Comparison of ENCODE assay signal across 16 cellular contexts in the genomic region with DNA sequence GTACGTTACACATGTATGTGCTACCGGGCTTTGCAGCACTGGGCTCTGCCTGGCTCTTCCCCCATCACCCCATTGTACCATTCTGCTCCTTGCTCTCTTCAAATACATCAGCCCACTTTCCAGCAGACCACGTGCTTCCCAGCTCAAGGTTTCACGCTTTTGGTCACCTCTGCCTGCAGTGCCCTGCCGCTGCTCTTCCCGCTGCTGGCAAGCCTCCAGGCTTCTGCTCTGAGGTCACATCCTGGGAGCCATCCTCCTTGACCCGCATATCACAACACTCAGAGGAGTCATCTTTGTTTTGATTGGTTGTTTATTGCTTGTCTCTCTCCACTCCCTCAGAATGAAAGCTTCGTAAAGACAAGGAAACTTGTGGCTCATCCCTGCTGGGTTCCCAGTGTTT. TPM values are rescaled to one million over a fixed set of nuclear protein-coding genes. Genes with fewer than 3 reads are reported as not detected.
DNase-seq lines count a peak whose midpoint lies in the region; ATAC-seq and TF ChIP-seq lines count a peak whose summit lies in the region.
"Had no signal": no experiment of that assay in that cellular context is flagged by ENCODE, and none has a peak within 500 bp of the region (broad histone marks: within the 10 kb centered on the region; RNA-seq: fewer than 3 reads in every experiment).

No MANE protein-coding gene starts in this region.

- no peaks in the 10 kb centered on the region for H3K4me1 ChIP-seq in vagina
- H3K4me1 ChIP-seq: pancreas, transverse colon had no signal

- no peaks in the 10 kb centered on the region for H3K27me3 ChIP-seq in vagina
- H3K27me3 ChIP-seq: pancreas, transverse colon had no signal

- no peak overlapping the region for H3K4me3 ChIP-seq in vagina
- H3K4me3 ChIP-seq: GM12878, pancreas, PC-9, transverse colon had no signal

- H3K36me3 ChIP-seq in vagina = no peaks in the 10 kb centered on the region
- H3K36me3 ChIP-seq: pancreas, transverse colon had no signal

- peak overlapping the region; percentile 10 for H3K27ac ChIP-seq in temporal lobe (ENCODE audit: low read depth, low read length)
- H3K27ac ChIP-seq in vagina = no peak overlapping the region
- H3K27ac ChIP-seq: pancreas, PC-9, transverse colon had no signal

- ATAC-seq in left ventricle myocardium superior (no peak), HG03280 (IDR thresholded peaks at IDR 0.05; ENCODE audit: unreplicated experiment) (no peak)
- ATAC-seq: activated naive CD8-positive, alpha-beta T cell treated with anti-CD3 and anti-CD28 coated beads, Interleukin-2, amount 50 U/mL, for 24 hours; GM12878 had no signal

- intact Hi-C loops in left ventricle myocardium superior (cut with micrococcal nuclease) (no loop called here), cardiac septum (cut with DNase I) (no loop called here), vagina (cut with DNase I) (no loop called here)

- H3K9me3 ChIP-seq in vagina = no peaks in the 10 kb centered on the region
- H3K9me3 ChIP-seq: pancreas, transverse colon had no signal

- no peak for TF ChIP-seq CTCF in vagina (IDR thresholded peaks at IDR 0.05)

- peak; percentile 31 for DNase-seq in left ventricle myocardium superior
- no peak for DNase-seq in cardiac septum (ENCODE audit: low spot score)
- DNase-seq in NCI-H2196 treated with DMSO at 0.1 percent for 48 hours (lab: John Stamatoyannopoulos, UW; ENCODE audit: unreplicated experiment) = peak; percentile 87
- peak; percentile 64 for DNase-seq in glomerular visceral epithelial cell (ENCODE audit: extremely low spot score)
- DNase-seq in vagina (ENCODE audit: extremely low spot score in 2 of 2) = no peak
- DNase-seq in amniotic stem cell (lab: John Stamatoyannopoulos, UW) = no peak
- DNase-seq: activated CD8-positive, alpha-beta memory T cell treated with anti-CD3 and anti-CD28 coated beads, Interleukin-2, amount 50 U/mL, for 48 hours; activated naive CD8-positive, alpha-beta T cell treated with anti-CD3 and anti-CD28 coated beads, Interleukin-2, amount 50 U/mL, for 24 hours; cortex of kidney; NCI-H2081 treated with DMSO at 0.1 percent for 48 hours; pancreas; transverse colon had no signal

- no peak for TF ChIP-seq POLR2A in vagina (IDR thresholded peaks at IDR 0.05)

RNA-seq across cellular contexts. Expression of a gene that starts 34.1 kb away (rescaled TPM):
- total RNA-seq in left ventricle myocardium superior (0.52 TPM), cardiac septum (0.73 TPM), temporal lobe (366 TPM), vagina (13.3 TPM)

Comparison
In these comparisons a context has a peak if more than half of its experiments do, and no peak if none do; other contexts are left out.
1. DNase-seq: peak in left ventricle myocardium superior (single experiment), NCI-H2196 treated with DMSO at 0.1 percent for 48 hours (single experiment) and glomerular visceral epithelial cell (single experiment); none in cardiac septum (single experiment), vagina (0 of 2) and amniotic stem cell (single experiment).
2. RNA of a gene that starts 34.1 kb away (total RNA-seq): 366 TPM in temporal lobe (single experiment); 13.3 TPM in vagina (single experiment), 0.73 TPM in cardiac septum (single experiment) and 0.52 TPM in left ventricle myocardium superior (single experiment); every median in the first group is over 10 times any median in the second.